ENCODE assay signal across 15 cellular contexts in genomic region chr22:26610983-26611382, GRCh38. TPM values are rescaled to one million over a fixed set of nuclear protein-coding genes. Genes with fewer than 3 reads are reported as not detected.
A peak's percentile ranks its signal among the peaks of the same experiment; 100 is the strongest.
DNase-seq lines count a peak whose midpoint lies in the region; ATAC-seq, FAIRE-seq and TF ChIP-seq lines count a peak whose summit lies in the region.
"Had no signal": no experiment of that assay in that cellular context is flagged by ENCODE, and none has a peak within 500 bp of the region (broad histone marks: within the 10 kb centered on the region; RNA-seq: fewer than 3 reads in every experiment).

No MANE protein-coding gene starts in this region.

- no peak for ATAC-seq in omental fat pad (ENCODE audit: low FRiP score)
- ATAC-seq in WTC11: no peak
- no peak for ATAC-seq in HG02938 (IDR thresholded peaks at IDR 0.05; ENCODE audit: unreplicated experiment)

- H3K4me1 Mint-ChIP-seq in astrocyte (ENCODE audit: low read depth, unreplicated experiment) (peaks cover 5% of the 10 kb centered on the region), WTC11 (peaks cover 64% of the 10 kb centered on the region)

- H4K20me1 ChIP-seq in astrocyte (ENCODE audit: insufficient read depth, low read length): no peaks in the 10 kb centered on the region

- H3K4me1 ChIP-seq in astrocyte (ENCODE audit: insufficient read depth, low read length): peaks cover 21% of the 10 kb centered on the region
- H3K4me1 ChIP-seq: ascending aorta had no signal

- TF ChIP-seq CTCF in GM12865 (IDR thresholded peaks at IDR 0.05; ENCODE audit: insufficient read depth, low read depth, low read length, missing control alignments): no peak
- TF ChIP-seq CTCF in astrocyte (IDR thresholded peaks at IDR 0.05; ENCODE audit: insufficient read depth, low read depth, low read length): no peak
- TF ChIP-seq CTCF in omental fat pad (IDR thresholded peaks at IDR 0.05): no peak
- no peak for TF ChIP-seq CTCF in WTC11 (IDR thresholded peaks at IDR 0.05)

- H3K27me3 Mint-ChIP-seq in astrocyte (ENCODE audit: low read depth, unreplicated experiment) (peaks cover 24% of the 10 kb centered on the region), WTC11 (ENCODE audit: low read depth) (peaks cover 66% of the 10 kb centered on the region)
- H3K27me3 Mint-ChIP-seq: CD4-positive, alpha-beta T cell had no signal

- H3K36me3 Mint-ChIP-seq in astrocyte (ENCODE audit: low read depth, unreplicated experiment) (peaks cover 3% of the 10 kb centered on the region), WTC11 (no peaks in the 10 kb centered on the region)

- FAIRE-seq in astrocyte (lab: Jason Lieb, UNC): peak; percentile 74
- FAIRE-seq: HTR-8/SVneo had no signal

- H2AFZ ChIP-seq in astrocyte (ENCODE audit: low read depth, low read length): no peak overlapping the region

- no peaks in the 10 kb centered on the region for H3K36me3 ChIP-seq in astrocyte (ENCODE audit: insufficient read depth, low read length)
- H3K36me3 ChIP-seq: ascending aorta, neutrophil had no signal

- POLR2A ChIA-PET in WTC11 (lab: Charles Lee): no interaction called here

- H3K4me3 Mint-ChIP-seq in astrocyte (ENCODE audit: unreplicated experiment) (no peak overlapping the region), WTC11 (no peak overlapping the region)
- H3K4me3 Mint-ChIP-seq: activated T-cell treated with anti-CD3 and anti-CD28 coated beads, Interleukin-2, amount 50 U/mL, for 4 hours; CD4-positive, alpha-beta T cell had no signal

- peaks cover 3% of the 10 kb centered on the region for H3K27me3 ChIP-seq in astrocyte (ENCODE audit: insufficient read depth, low read length)
- H3K27me3 ChIP-seq: ascending aorta, neutrophil had no signal

- DNase-seq in GM12865 (ENCODE audit: low read depth) (peak; percentile 35), M059J (ENCODE audit: low read depth) (peak; percentile 74), astrocyte (ENCODE audit: low read depth) (peak; percentile 35), myocyte (ENCODE audit: low read depth) (peak; percentile 57), omental fat pad (ENCODE audit: low spot score) (no peak), WTC11 (ENCODE audit: low spot score) (no peak)
- DNase-seq: activated T-cell treated with anti-CD3 and anti-CD28 coated beads, Interleukin-2, amount 50 U/mL, for 4 hours; NCI-H1092 treated with DMSO at 0.1 percent for 48 hours; NCI-H2171 treated with DMSO at 0.1 percent for 48 hours had no signal

- H3K9me3 Mint-ChIP-seq in astrocyte (ENCODE audit: unreplicated experiment): no peaks in the 10 kb centered on the region
- H3K9me3 Mint-ChIP-seq in WTC11: no peaks in the 10 kb centered on the region
- H3K9me3 Mint-ChIP-seq: activated T-cell treated with anti-CD3 and anti-CD28 coated beads, Interleukin-2, amount 50 U/mL, for 4 hours; CD4-positive, alpha-beta T cell had no signal

- peak overlapping the region; percentile 38 for H3K27ac ChIP-seq in astrocyte (ENCODE audit: low read depth, low read length)
- H3K27ac ChIP-seq: ascending aorta, neutrophil had no signal

- H3K4me3 ChIP-seq in GM12865 (ENCODE audit: low read depth, low read length) (no peak overlapping the region; the same call in 1 of the 2 replicates), astrocyte (ENCODE audit: insufficient read depth, low read depth, low read length) (no peak overlapping the region)
- H3K4me3 ChIP-seq: ascending aorta had no signal

- no peak overlapping the region for H3K27ac Mint-ChIP-seq in astrocyte (ENCODE audit: unreplicated experiment)
- no peak overlapping the region for H3K27ac Mint-ChIP-seq in WTC11
- H3K27ac Mint-ChIP-seq: CD4-positive, alpha-beta T cell had no signal

- H3K9me3 ChIP-seq in astrocyte (ENCODE audit: insufficient read depth, low read depth, low read length): no peaks in the 10 kb centered on the region
- H3K9me3 ChIP-seq: ascending aorta, neutrophil had no signal

- no peaks in the 10 kb centered on the region for H3K79me2 ChIP-seq in astrocyte (ENCODE audit: insufficient read depth, low read length)

- H3K4me2 ChIP-seq in astrocyte (ENCODE audit: low read length): peak overlapping the region; percentile 62

- CTCF ChIA-PET in WTC11 (lab: Charles Lee): interaction anchor here (1.1 kb wide), 1 partner anchor 26 kb away, joined by 3 read pairs; no protein-coding TSS in a partner anchor

- peak overlapping the region; percentile 8 for H3K9ac ChIP-seq in astrocyte (ENCODE audit: low read length)

TF ChIP-seq in WTC11, 78 proteins besides CTCF, POLR2A, EP300 and RAD21:
- TF ChIP-seq ESRRA (CRISPR knock-in tag; IDR thresholded peaks at IDR 0.05; ENCODE audit: borderline replicate concordance) (no peak), KAT7 (CRISPR knock-in tag; IDR thresholded peaks at IDR 0.05; ENCODE audit: borderline replicate concordance) (no peak), PRRX2 (CRISPR knock-in tag; IDR thresholded peaks at IDR 0.05) (no peak), HMGA2 (CRISPR knock-in tag; IDR thresholded peaks at IDR 0.05) (no peak), CREB1 (CRISPR knock-in tag; IDR thresholded peaks at IDR 0.05) (no peak), SMAD3 (CRISPR knock-in tag; IDR thresholded peaks at IDR 0.05; ENCODE audit: borderline replicate concordance) (no peak), NFYB (CRISPR knock-in tag; conservative IDR thresholded peaks at IDR 0.05; ENCODE audit: low read depth) (no peak), JUN (CRISPR knock-in tag; IDR thresholded peaks at IDR 0.05) (no peak), ARID4B (CRISPR knock-in tag; IDR thresholded peaks at IDR 0.05; ENCODE audit: borderline replicate concordance) (no peak), CREM (CRISPR knock-in tag; IDR thresholded peaks at IDR 0.05) (no peak), E2F1 (CRISPR knock-in tag; IDR thresholded peaks at IDR 0.05) (no peak)
- TF ChIP-seq, protein P1, sequence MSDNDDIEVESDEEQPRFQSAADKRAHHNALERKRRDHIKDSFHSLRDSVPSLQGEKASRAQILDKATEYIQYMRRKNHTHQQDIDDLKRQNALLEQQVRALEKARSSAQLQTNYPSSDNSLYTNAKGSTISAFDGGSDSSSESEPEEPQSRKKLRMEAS (CRISPR knock-in tag; IDR thresholded peaks at IDR 0.05): no peak
TF ChIP-seq in WTC11: peak in this region for 0.

RNA-seq across cellular contexts. Expression of gene CRYBB1, which starts 6.8 kb away (rescaled TPM):
- not detected in 2 replicates for total RNA-seq in M059J (2014; rRNA removed; shearing (Covaris generic))
- total RNA-seq in astrocyte (not detected in 2 replicates), myocyte (not detected in 2 replicates), omental fat pad (1 to 10 TPM in 3 of 4 donors, under 1 TPM in 1; 0.96 to 2.2 (median 1.9) TPM), WTC11 (2021) (4.0 to 5.1 TPM (median 4.6 TPM) in 3 replicates)
- polyA plus RNA-seq in myocyte (2012): 0.16 TPM
- total RNA-seq: activated T-cell treated with anti-CD3 and anti-CD28 coated beads, Interleukin-2, amount 50 U/mL, for 4 hours; CD4-positive, alpha-beta T cell had no signal

RNA-seq across cellular contexts. Expression of gene CRYBA4, which starts 10.8 kb away (rescaled TPM):
- not detected in 2 replicates for total RNA-seq in M059J (2014; rRNA removed; shearing (Covaris generic))
- total RNA-seq in astrocyte: 1.1 and 2.0 TPM in 2 replicates
- not detected in 2 replicates for total RNA-seq in myocyte
- polyA plus RNA-seq in myocyte (2012): not detected
- total RNA-seq in omental fat pad: not detected
- total RNA-seq in WTC11 (2021): 0.53 to 1.1 TPM (median 0.81 TPM) in 3 replicates
- total RNA-seq: activated T-cell treated with anti-CD3 and anti-CD28 coated beads, Interleukin-2, amount 50 U/mL, for 4 hours; ascending aorta; CD4-positive, alpha-beta T cell; skeletal muscle tissue had no signal

RNA-seq across cellular contexts. Expression of gene TPST2, which starts 21.1 kb away (rescaled TPM):
- 24.5 and 34.8 TPM in 2 replicates for total RNA-seq in M059J (2014; rRNA removed; shearing (Covaris generic))
- total RNA-seq in astrocyte (55.7 and 72.5 TPM in 2 replicates), myocyte (36.6 and 39.2 TPM in 2 replicates), omental fat pad (100 to 1,000 TPM in 1 of 4 donors, 10 to 100 TPM in 3; 39.5 to 101 (median 73.3) TPM), WTC11 (2021) (57.6 to 84.2 TPM (median 75.0 TPM) in 3 replicates)
- polyA plus RNA-seq in myocyte (2012): 87.4 TPM

RNA-seq across cellular contexts. Expression of gene MIAT, which starts 46.4 kb away (rescaled TPM):
- 0.02 TPM in 2 replicates for total RNA-seq in M059J (2014; rRNA removed; shearing (Covaris generic))
- total RNA-seq in astrocyte (22.8 and 32.1 TPM in 2 replicates), myocyte (0.70 and 2.5 TPM in 2 replicates), omental fat pad (1 to 10 TPM; 2.0 to 3.0 (median 2.4) TPM), WTC11 (2021) (50.7 to 61.6 TPM (median 58.2 TPM) in 3 replicates)
- 3.8 TPM for polyA plus RNA-seq in myocyte (2012)

Comparison
In these comparisons a context has a peak if more than half of its experiments do, and no peak if none do; other contexts are left out.
1. DNase-seq: peak in GM12865 (single experiment), M059J (single experiment), astrocyte (single experiment) and myocyte (single experiment); none in omental fat pad (single experiment) and WTC11 (single experiment).